ENCODE assay signal across 14 cellular contexts in genomic region chrX:54825716-54826428, GRCh38. TPM values are rescaled to one million over a fixed set of nuclear protein-coding genes. Genes with fewer than 3 reads are reported as not detected.
A peak's percentile ranks its signal among the peaks of the same experiment; 100 is the strongest.
DNase-seq lines count a peak whose midpoint lies in the region; ATAC-seq and TF ChIP-seq lines count a peak whose summit lies in the region.
"Had no signal": no experiment of that assay in that cellular context is flagged by ENCODE, and none has a peak within 500 bp of the region (broad histone marks: within the 10 kb centered on the region; RNA-seq: fewer than 3 reads in every experiment).

No MANE protein-coding gene starts in this region.

- H3K4me3 Mint-ChIP-seq in activated CD8-positive, alpha-beta T cell treated with anti-CD3 and anti-CD28 coated beads for 36 hours: no peak overlapping the region
- H3K4me3 Mint-ChIP-seq in activated CD8-positive, alpha-beta T cell treated with anti-CD3 and anti-CD28 coated beads, Interleukin-2, amount 10 ng/mL, durations not matched to agents 7 days and 5 days: no peak overlapping the region
- H3K4me3 Mint-ChIP-seq in naive thymus-derived CD4-positive, alpha-beta T cell: no peak overlapping the region

- no peaks in the 10 kb centered on the region for H3K9me3 ChIP-seq in Karpas-422 (ENCODE audit: low read length)
- no peaks in the 10 kb centered on the region for H3K9me3 ChIP-seq in naive thymus-derived CD4-positive, alpha-beta T cell (ENCODE audit: control insufficient read depth in 2 of 3, low read length in 3 of 3)
- H3K9me3 ChIP-seq: body of pancreas had no signal

- no peaks in the 10 kb centered on the region for H3K27me3 Mint-ChIP-seq in activated CD8-positive, alpha-beta T cell treated with anti-CD3 and anti-CD28 coated beads for 36 hours
- no peaks in the 10 kb centered on the region for H3K27me3 Mint-ChIP-seq in activated CD8-positive, alpha-beta T cell treated with anti-CD3 and anti-CD28 coated beads, Interleukin-2, amount 10 ng/mL, durations not matched to agents 7 days and 5 days (ENCODE audit: low read depth)
- no peaks in the 10 kb centered on the region for H3K27me3 Mint-ChIP-seq in naive thymus-derived CD4-positive, alpha-beta T cell

- no peaks in the 10 kb centered on the region for H3K79me2 ChIP-seq in Karpas-422 (ENCODE audit: low read length)

- no peak overlapping the region for H2AFZ ChIP-seq in Karpas-422 (ENCODE audit: low read length)

- H3K36me3 Mint-ChIP-seq in activated CD8-positive, alpha-beta T cell treated with anti-CD3 and anti-CD28 coated beads for 36 hours (ENCODE audit: low read depth): no peaks in the 10 kb centered on the region
- H3K36me3 Mint-ChIP-seq in activated CD8-positive, alpha-beta T cell treated with anti-CD3 and anti-CD28 coated beads, Interleukin-2, amount 10 ng/mL, durations not matched to agents 7 days and 5 days (ENCODE audit: low read depth): no peaks in the 10 kb centered on the region
- H3K36me3 Mint-ChIP-seq in naive thymus-derived CD4-positive, alpha-beta T cell: no peaks in the 10 kb centered on the region

- no peaks in the 10 kb centered on the region for H3K4me1 ChIP-seq in Karpas-422 (ENCODE audit: low read length)
- H3K4me1 ChIP-seq in naive thymus-derived CD4-positive, alpha-beta T cell (ENCODE audit: control insufficient read depth in 2 of 2, insufficient read depth in 2 of 2, low read length in 2 of 2): no peaks in the 10 kb centered on the region
- H3K4me1 ChIP-seq: body of pancreas had no signal

- H3K4me2 ChIP-seq in Karpas-422 (ENCODE audit: low read depth, low read length, poor library complexity, severe bottlenecking): no peak overlapping the region

- no peak overlapping the region for H3K27ac Mint-ChIP-seq in activated CD8-positive, alpha-beta T cell treated with anti-CD3 and anti-CD28 coated beads for 36 hours
- no peak overlapping the region for H3K27ac Mint-ChIP-seq in activated CD8-positive, alpha-beta T cell treated with anti-CD3 and anti-CD28 coated beads, Interleukin-2, amount 10 ng/mL, durations not matched to agents 7 days and 5 days
- peak overlapping the region in 3 of 9 donors; percentile 1 to 31 (median 30) for H3K27ac Mint-ChIP-seq in naive thymus-derived CD4-positive, alpha-beta T cell

- intact Hi-C loops in activated CD8-positive, alpha-beta T cell treated with anti-CD3 and anti-CD28 coated beads for 36 hours (cut with micrococcal nuclease): no loop called here
- intact Hi-C loops in naive thymus-derived CD4-positive, alpha-beta T cell (cut with micrococcal nuclease): loop anchor here in 1 of 2 donors (1.0 to 10.0 kb wide), 2 partner anchors 231 to 1419 kb away; no protein-coding TSS in a partner anchor

- no peak overlapping the region for H3K4me3 ChIP-seq in Karpas-422 (ENCODE audit: low read length)
- no peak overlapping the region for H3K4me3 ChIP-seq in naive thymus-derived CD4-positive, alpha-beta T cell (ENCODE audit: low read length)
- H3K4me3 ChIP-seq: body of pancreas had no signal

- H4K20me1 ChIP-seq in Karpas-422 (ENCODE audit: insufficient read depth, low read depth, low read length): no peaks in the 10 kb centered on the region

- POLR2A ChIA-PET in activated CD8-positive, alpha-beta T cell treated with anti-CD3 and anti-CD28 coated beads for 36 hours (lab: Charles Lee): no interaction called here
- POLR2A ChIA-PET in activated CD8-positive, alpha-beta T cell treated with anti-CD3 and anti-CD28 coated beads, Interleukin-2, amount 10 ng/mL, durations not matched to agents 7 days and 5 days (lab: Charles Lee): no interaction called here
- POLR2A ChIA-PET in naive thymus-derived CD4-positive, alpha-beta T cell (lab: Charles Lee): no interaction called here

- H3K27ac ChIP-seq in Karpas-422 (ENCODE audit: low read length): no peak overlapping the region
- H3K27ac ChIP-seq in naive thymus-derived CD4-positive, alpha-beta T cell (ENCODE audit: low read depth, low read length): no peak overlapping the region
- H3K27ac ChIP-seq: body of pancreas had no signal

- H3K27me3 ChIP-seq in Karpas-422 (ENCODE audit: low read length): no peaks in the 10 kb centered on the region
- H3K27me3 ChIP-seq in naive thymus-derived CD4-positive, alpha-beta T cell (ENCODE audit: control insufficient read depth in 2 of 2, insufficient read depth in 2 of 2, low read length in 2 of 2): no peaks in the 10 kb centered on the region
- H3K27me3 ChIP-seq: body of pancreas had no signal

- CTCF ChIA-PET in activated CD8-positive, alpha-beta T cell treated with anti-CD3 and anti-CD28 coated beads for 36 hours (lab: Charles Lee): no interaction called here
- CTCF ChIA-PET in activated CD8-positive, alpha-beta T cell treated with anti-CD3 and anti-CD28 coated beads, Interleukin-2, amount 10 ng/mL, durations not matched to agents 7 days and 5 days (lab: Charles Lee): no interaction called here
- CTCF ChIA-PET in naive thymus-derived CD4-positive, alpha-beta T cell (lab: Charles Lee): no interaction called here

- H3K9me3 Mint-ChIP-seq in activated CD8-positive, alpha-beta T cell treated with anti-CD3 and anti-CD28 coated beads for 36 hours: no peaks in the 10 kb centered on the region
- H3K9me3 Mint-ChIP-seq in activated CD8-positive, alpha-beta T cell treated with anti-CD3 and anti-CD28 coated beads, Interleukin-2, amount 10 ng/mL, durations not matched to agents 7 days and 5 days (ENCODE audit: insufficient read depth): no peaks in the 10 kb centered on the region
- peaks cover 0 to 3% (median 0%) of the 10 kb centered on the region in 11 donors for H3K9me3 Mint-ChIP-seq in naive thymus-derived CD4-positive, alpha-beta T cell

- peak; percentile 34 for DNase-seq in activated CD8-positive, alpha-beta T cell treated with anti-CD3 and anti-CD28 coated beads for 36 hours
- no peak for DNase-seq in activated CD8-positive, alpha-beta T cell treated with anti-CD3 and anti-CD28 coated beads, Interleukin-2, amount 10 ng/mL, durations not matched to agents 7 days and 5 days
- peak; percentile 64 for DNase-seq in Karpas-422
- DNase-seq in activated effector memory CD4-positive, alpha-beta T cell treated with anti-CD3 and anti-CD28 coated beads, Interleukin-2, amount 50 U/mL, for 16 hours: peak; percentile 73
- peak in 5 of 9 donors; percentile 21 to 42 (median 27) for DNase-seq in naive thymus-derived CD4-positive, alpha-beta T cell
- no peak for DNase-seq in HuH-7.5 (ENCODE audit: low spot score)
- DNase-seq in NCI-H510A treated with DMSO at 0.1 percent for 48 hours (lab: John Stamatoyannopoulos, UW): no peak
- DNase-seq: body of pancreas, kidney glomerular epithelial cell, SIG-M5 had no signal

- ATAC-seq in activated CD8-positive, alpha-beta T cell treated with anti-CD3 and anti-CD28 coated beads for 36 hours: no peak
- ATAC-seq in activated CD8-positive, alpha-beta T cell treated with anti-CD3 and anti-CD28 coated beads, Interleukin-2, amount 10 ng/mL, durations not matched to agents 7 days and 5 days: no peak
- ATAC-seq in naive thymus-derived CD4-positive, alpha-beta T cell: peak; percentile 51
- ATAC-seq in GM21367 (IDR thresholded peaks at IDR 0.05; ENCODE audit: unreplicated experiment): no peak
- ATAC-seq: body of pancreas had no signal

- TF ChIP-seq CTCF in activated CD8-positive, alpha-beta T cell treated with anti-CD3 and anti-CD28 coated beads for 36 hours (IDR thresholded peaks at IDR 0.05): no peak

- H3K36me3 ChIP-seq in Karpas-422 (ENCODE audit: insufficient read depth, low read length): no peaks in the 10 kb centered on the region
- no peaks in the 10 kb centered on the region for H3K36me3 ChIP-seq in naive thymus-derived CD4-positive, alpha-beta T cell (ENCODE audit: control insufficient read depth in 2 of 3, insufficient read depth in 3 of 3, low read length in 3 of 3)

- no peaks in the 10 kb centered on the region for H3K9me2 ChIP-seq in Karpas-422 (replicated peaks; ENCODE audit: insufficient read depth, low read length)

- H3K9ac ChIP-seq in Karpas-422 (ENCODE audit: low read length): no peak overlapping the region

- H3K4me1 Mint-ChIP-seq in activated CD8-positive, alpha-beta T cell treated with anti-CD3 and anti-CD28 coated beads for 36 hours (ENCODE audit: low read depth): no peaks in the 10 kb centered on the region
- no peaks in the 10 kb centered on the region for H3K4me1 Mint-ChIP-seq in activated CD8-positive, alpha-beta T cell treated with anti-CD3 and anti-CD28 coated beads, Interleukin-2, amount 10 ng/mL, durations not matched to agents 7 days and 5 days (ENCODE audit: low read depth)
- peaks cover 0 to 4% (median 0%) of the 10 kb centered on the region in 7 donors for H3K4me1 Mint-ChIP-seq in naive thymus-derived CD4-positive, alpha-beta T cell

RNA-seq across cellular contexts. Expression of gene MAGED2, which starts 18.3 kb away (rescaled TPM):
- total RNA-seq in activated CD8-positive, alpha-beta T cell treated with anti-CD3 and anti-CD28 coated beads for 36 hours: 10 to 100 TPM; 33.9 to 36.0 TPM
- 10 to 100 TPM; 48.8 to 50.4 TPM for total RNA-seq in activated CD8-positive, alpha-beta T cell treated with anti-CD3 and anti-CD28 coated beads, Interleukin-2, amount 10 ng/mL, durations not matched to agents 7 days and 5 days
- 36.5 and 52.2 TPM in 2 replicates for total RNA-seq in Karpas-422 (2014; rRNA removed; shearing (Covaris generic); ENCODE audit: low replicate concordance)
- 10 to 100 TPM; 51.9 to 81.4 (median 55.9) TPM for total RNA-seq in naive thymus-derived CD4-positive, alpha-beta T cell
- 100 to 1,000 TPM; 115 to 117 TPM for polyA plus RNA-seq in naive thymus-derived CD4-positive, alpha-beta T cell

RNA-seq across cellular contexts. Expression of gene ITIH6, which starts 27.8 kb away (rescaled TPM):
- total RNA-seq in activated CD8-positive, alpha-beta T cell treated with anti-CD3 and anti-CD28 coated beads for 36 hours: not detected
- total RNA-seq in activated CD8-positive, alpha-beta T cell treated with anti-CD3 and anti-CD28 coated beads, Interleukin-2, amount 10 ng/mL, durations not matched to agents 7 days and 5 days: not detected
- not detected in 2 replicates for total RNA-seq in Karpas-422 (2014; rRNA removed; shearing (Covaris generic); ENCODE audit: low replicate concordance)
- total RNA-seq in naive thymus-derived CD4-positive, alpha-beta T cell: not detected
- not detected for polyA plus RNA-seq in naive thymus-derived CD4-positive, alpha-beta T cell
- total RNA-seq: body of pancreas, fibroblast of lung, osteoblast, temporal lobe had no signal
- polyA plus RNA-seq: fibroblast of lung had no signal

Comparison
In these comparisons a context has a peak if more than half of its experiments do, and no peak if none do; other contexts are left out.
1. DNase-seq: peak in activated CD8-positive, alpha-beta T cell treated with anti-CD3 and anti-CD28 coated beads for 36 hours (single experiment), Karpas-422 (single experiment), activated effector memory CD4-positive, alpha-beta T cell treated with anti-CD3 and anti-CD28 coated beads, Interleukin-2, amount 50 U/mL, for 16 hours (single experiment) and naive thymus-derived CD4-positive, alpha-beta T cell (5 of 9); none in activated CD8-positive, alpha-beta T cell treated with anti-CD3 and anti-CD28 coated beads, Interleukin-2, amount 10 ng/mL, durations not matched to agents 7 days and 5 days (single experiment), HuH-7.5 (single experiment) and NCI-H510A treated with DMSO at 0.1 percent for 48 hours (single experiment).